Comparison of ENCODE assay signal across 8 cellular contexts in genomic region chr6:104859225-104860146, GRCh38. TPM values are rescaled to one million over a fixed set of nuclear protein-coding genes. Genes with fewer than 3 reads are reported as not detected.
A peak's percentile ranks its signal among the peaks of the same experiment; 100 is the strongest.
DNase-seq lines count a peak whose midpoint lies in the region; ATAC-seq, FAIRE-seq and TF ChIP-seq lines count a peak whose summit lies in the region.

Gene HACE1, minus strand, starts transcription at chr6:104859919. Its CDS starts 277 bp downstream, at chr6:104859642.

- ATAC-seq in HG02840 (IDR thresholded peaks at IDR 0.05; ENCODE audit: low FRiP score, unreplicated experiment) = peak; percentile 99

- H3K36me3 ChIP-seq in right atrium auricular region (no peaks in the 10 kb centered on the region), uterus (no peaks in the 10 kb centered on the region)

- intact Hi-C loops in uterus (cut with DNase I; ENCODE audit: low total_unique reads) = no loop called here

- TF ChIP-seq POLR2A in GM12892 (IDR thresholded peaks at IDR 0.05; ENCODE audit: low read depth, low read length) (no peak), uterus (IDR thresholded peaks at IDR 0.05) (peak; percentile 22 to 71)

- H3K27ac ChIP-seq in right atrium auricular region = peak within 1 kb of the TSS; percentile 79 to 80
- H3K27ac ChIP-seq in uterus = peak within 1 kb of the TSS; percentile 80 to 83

- H3K4me1 ChIP-seq in right atrium auricular region (peaks cover 0 to 10% of the 10 kb centered on the region in 2 donors), uterus (no peaks in the 10 kb centered on the region)

- H3K27me3 ChIP-seq in right atrium auricular region = no peaks in the 10 kb centered on the region
- no peaks in the 10 kb centered on the region for H3K27me3 ChIP-seq in uterus

- H3K4me3 ChIP-seq in right atrium auricular region = peak within 1 kb of the TSS; percentile 80 to 81
- peak within 1 kb of the TSS; percentile 63 to 80 for H3K4me3 ChIP-seq in uterus

- H3K9me3 ChIP-seq in right atrium auricular region = no peaks in the 10 kb centered on the region
- no peaks in the 10 kb centered on the region for H3K9me3 ChIP-seq in uterus

- TF ChIP-seq CTCF in right atrium auricular region (IDR thresholded peaks at IDR 0.05) (peak in 1 of 2 donors; percentile 29), uterus (IDR thresholded peaks at IDR 0.05) (peak; percentile 12 to 44 (median 20))

- FAIRE-seq in GM12892 (lab: Jason Lieb, UNC) = peak; percentile 94

- DNase-seq in GM12892 (ENCODE audit: insufficient read length) = peak; percentile 82
- peak; percentile 76 for DNase-seq in NCI-H1436 (lab: John Stamatoyannopoulos, UW)
- peak; percentile 69 to 89 (median 80) for DNase-seq in T-helper 1 cell
- peak; percentile 76 for DNase-seq in amniotic stem cell (lab: John Stamatoyannopoulos, UW)
- DNase-seq in right atrium auricular region (ENCODE audit: low spot score) = peak; percentile 78
- DNase-seq in pulmonary artery endothelial cell (ENCODE audit: low read depth, low spot score) = peak; percentile 57
- DNase-seq in uterus = peak; percentile 85 to 87

RNA-seq across cellular contexts. Expression of gene HACE1, which starts in this region (rescaled TPM):
- 8.1 TPM for polyA plus RNA-seq in GM12892 (2012; ENCODE audit: missing spikeins)
- total RNA-seq in right atrium auricular region = 1 to 10 TPM; 6.0 to 6.8 TPM
- total RNA-seq in pulmonary artery endothelial cell = 14.0 TPM in 2 replicates
- total RNA-seq in uterus = 10 to 100 TPM; 15.9 to 44.3 (median 26.8) TPM

Comparison
In these comparisons a context has a peak if more than half of its experiments do, and no peak if none do; other contexts are left out.
1. Peak in every context shown above with its lines: DNase-seq, ATAC-seq, H3K4me3 ChIP-seq and H3K27ac ChIP-seq.